Comparison of ENCODE assay signal across 1 cellular context in the genomic region with DNA sequence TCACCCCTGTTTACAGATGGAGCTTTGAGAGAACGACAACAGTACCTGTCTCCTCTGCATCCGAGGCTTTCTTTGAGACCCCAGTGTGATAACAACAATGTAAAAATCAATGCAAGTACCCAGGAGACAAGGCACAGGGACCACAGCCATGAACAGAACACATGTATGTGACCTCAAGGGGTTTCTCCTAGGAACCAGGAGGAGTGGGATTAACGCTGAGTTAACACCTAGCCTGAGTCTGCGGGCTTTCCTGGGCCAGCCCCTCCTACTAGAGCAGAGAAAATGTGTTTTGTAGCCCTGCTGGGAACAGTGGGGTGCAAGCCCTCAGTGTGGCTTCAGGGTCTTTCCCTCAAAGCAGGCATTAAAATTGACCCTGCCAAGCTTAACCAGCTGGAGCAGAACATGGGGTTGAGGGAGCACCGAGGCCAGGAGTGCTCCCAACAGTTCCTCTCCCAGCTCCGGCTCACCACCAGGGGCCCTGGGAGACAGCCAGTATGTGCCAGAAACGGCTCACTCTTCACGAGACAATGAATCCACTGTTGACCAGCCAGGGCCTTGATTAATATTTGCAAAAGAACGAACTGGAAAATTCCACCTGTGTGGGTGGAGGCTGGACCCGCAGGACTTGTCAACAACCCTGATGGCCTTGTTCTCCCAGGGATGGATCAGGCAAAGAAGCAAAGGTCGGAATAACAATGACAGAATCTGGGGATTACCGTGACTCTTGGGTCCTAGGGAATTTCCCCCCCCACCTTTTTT.
TF ChIP-seq lines count a peak whose summit lies in the region.

No MANE protein-coding gene starts in this region.

TF ChIP-seq in HepG2, 621 proteins besides CTCF, POLR2A, EP300 and RAD21 (continued from another document and continues in another):
- no peak for TF ChIP-seq ZNF512B (CRISPR knock-in tag; IDR thresholded peaks at IDR 0.05; ENCODE audit: borderline replicate concordance)
- peak; percentile 44; the same call in 1 of the 2 replicates for TF ChIP-seq RXRB (CRISPR knock-in tag; IDR thresholded peaks at IDR 0.05; ENCODE audit: borderline replicate concordance)
- TF ChIP-seq KDM2A (CRISPR knock-in tag; IDR thresholded peaks at IDR 0.05; ENCODE audit: borderline replicate concordance, low read depth), result peak; percentile 56; the same call in 1 of the 2 replicates
- no peak for TF ChIP-seq TOPORS (CRISPR knock-in tag; IDR thresholded peaks at IDR 0.05)
- TF ChIP-seq KIAA2018 (CRISPR knock-in tag; IDR thresholded peaks at IDR 0.05; ENCODE audit: borderline replicate concordance), result no peak
- peak; percentile 30; the same call in 1 of the 2 replicates for TF ChIP-seq PHF8 (CRISPR knock-in tag; IDR thresholded peaks at IDR 0.05)
- no peak for TF ChIP-seq ZNF589 (CRISPR knock-in tag; conservative IDR thresholded peaks at IDR 0.05)
- TF ChIP-seq KMT2B (CRISPR knock-in tag; IDR thresholded peaks at IDR 0.05), result no peak
- TF ChIP-seq, protein P1, sequence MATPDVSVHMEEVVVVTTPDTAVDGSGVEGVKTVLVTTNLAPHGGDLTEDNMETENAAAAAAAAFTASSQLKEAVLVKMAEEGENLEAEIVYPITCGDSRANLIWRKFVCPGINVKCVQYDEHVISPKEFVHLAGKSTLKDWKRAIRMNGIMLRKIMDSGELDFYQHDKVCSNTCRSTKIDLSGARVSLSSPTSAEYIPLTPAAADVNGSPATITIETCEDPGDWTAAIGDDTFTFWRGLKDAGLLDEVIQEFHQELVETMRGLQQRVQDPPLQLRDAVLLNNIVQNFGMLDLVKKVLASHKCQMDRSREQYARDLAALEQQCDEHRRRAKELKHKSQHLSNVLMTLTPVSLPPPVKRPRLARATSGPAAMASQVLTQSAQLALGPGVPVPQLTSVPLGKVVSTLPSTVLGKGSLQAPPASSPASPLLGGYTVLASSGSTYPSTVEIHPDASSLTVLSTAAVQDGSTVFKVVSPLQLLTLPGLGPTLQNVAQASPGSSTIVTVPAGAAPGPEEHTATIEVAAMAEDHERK (CRISPR knock-in tag; IDR thresholded peaks at IDR 0.05; ENCODE audit: low read depth), result no peak
- peak; percentile 39 for TF ChIP-seq TBL1XR1 (IDR thresholded peaks at IDR 0.05; ENCODE audit: borderline replicate concordance, low read length, partially characterized antibody)
- no peak for TF ChIP-seq PAWR (CRISPR knock-in tag; IDR thresholded peaks at IDR 0.05; ENCODE audit: borderline replicate concordance)
- TF ChIP-seq CC2D1A (CRISPR knock-in tag; IDR thresholded peaks at IDR 0.05), result no peak
- TF ChIP-seq, protein P2, sequence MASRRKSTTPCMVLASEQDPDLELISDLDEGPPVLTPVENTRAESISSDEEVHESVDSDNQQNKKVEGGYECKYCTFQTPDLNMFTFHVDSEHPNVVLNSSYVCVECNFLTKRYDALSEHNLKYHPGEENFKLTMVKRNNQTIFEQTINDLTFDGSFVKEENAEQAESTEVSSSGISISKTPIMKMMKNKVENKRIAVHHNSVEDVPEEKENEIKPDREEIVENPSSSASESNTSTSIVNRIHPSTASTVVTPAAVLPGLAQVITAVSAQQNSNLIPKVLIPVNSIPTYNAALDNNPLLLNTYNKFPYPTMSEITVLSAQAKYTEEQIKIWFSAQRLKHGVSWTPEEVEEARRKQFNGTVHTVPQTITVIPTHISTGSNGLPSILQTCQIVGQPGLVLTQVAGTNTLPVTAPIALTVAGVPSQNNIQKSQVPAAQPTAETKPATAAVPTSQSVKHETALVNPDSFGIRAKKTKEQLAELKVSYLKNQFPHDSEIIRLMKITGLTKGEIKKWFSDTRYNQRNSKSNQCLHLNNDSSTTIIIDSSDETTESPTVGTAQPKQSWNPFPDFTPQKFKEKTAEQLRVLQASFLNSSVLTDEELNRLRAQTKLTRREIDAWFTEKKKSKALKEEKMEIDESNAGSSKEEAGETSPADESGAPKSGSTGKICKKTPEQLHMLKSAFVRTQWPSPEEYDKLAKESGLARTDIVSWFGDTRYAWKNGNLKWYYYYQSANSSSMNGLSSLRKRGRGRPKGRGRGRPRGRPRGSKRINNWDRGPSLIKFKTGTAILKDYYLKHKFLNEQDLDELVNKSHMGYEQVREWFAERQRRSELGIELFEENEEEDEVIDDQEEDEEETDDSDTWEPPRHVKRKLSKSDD (CRISPR knock-in tag; IDR thresholded peaks at IDR 0.05; ENCODE audit: low read depth), result 0 out of 2 replicates have a peak, but pooled peaks have one; percentile 34
- peak; percentile 4 for TF ChIP-seq ZNF18 (CRISPR knock-in tag; IDR thresholded peaks at IDR 0.05; ENCODE audit: insufficient replicate concordance)
- no peak; the same call in 1 of the 2 replicates for TF ChIP-seq ZNF224 (CRISPR knock-in tag; IDR thresholded peaks at IDR 0.05)
- TF ChIP-seq, protein P3, sequence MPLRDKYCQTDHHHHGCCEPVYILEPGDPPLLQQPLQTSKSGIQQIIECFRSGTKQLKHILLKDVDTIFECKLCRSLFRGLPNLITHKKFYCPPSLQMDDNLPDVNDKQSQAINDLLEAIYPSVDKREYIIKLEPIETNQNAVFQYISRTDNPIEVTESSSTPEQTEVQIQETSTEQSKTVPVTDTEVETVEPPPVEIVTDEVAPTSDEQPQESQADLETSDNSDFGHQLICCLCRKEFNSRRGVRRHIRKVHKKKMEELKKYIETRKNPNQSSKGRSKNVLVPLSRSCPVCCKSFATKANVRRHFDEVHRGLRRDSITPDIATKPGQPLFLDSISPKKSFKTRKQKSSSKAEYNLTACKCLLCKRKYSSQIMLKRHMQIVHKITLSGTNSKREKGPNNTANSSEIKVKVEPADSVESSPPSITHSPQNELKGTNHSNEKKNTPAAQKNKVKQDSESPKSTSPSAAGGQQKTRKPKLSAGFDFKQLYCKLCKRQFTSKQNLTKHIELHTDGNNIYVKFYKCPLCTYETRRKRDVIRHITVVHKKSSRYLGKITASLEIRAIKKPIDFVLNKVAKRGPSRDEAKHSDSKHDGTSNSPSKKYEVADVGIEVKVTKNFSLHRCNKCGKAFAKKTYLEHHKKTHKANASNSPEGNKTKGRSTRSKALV (CRISPR knock-in tag; IDR thresholded peaks at IDR 0.05), result peak; percentile 78
- TF ChIP-seq PLRG1 (conservative IDR thresholded peaks at IDR 0.05), result no peak
- peak; percentile 51; the same call in 1 of the 2 replicates for TF ChIP-seq MYPOP (CRISPR knock-in tag; IDR thresholded peaks at IDR 0.05)
- TF ChIP-seq ZFX (CRISPR knock-in tag; IDR thresholded peaks at IDR 0.05; ENCODE audit: low read depth), result peak; percentile 75
- TF ChIP-seq ZBTB8A (CRISPR knock-in tag; IDR thresholded peaks at IDR 0.05; ENCODE audit: borderline replicate concordance, low read depth), result no peak
- TF ChIP-seq ZNF292 (CRISPR knock-in tag; IDR thresholded peaks at IDR 0.05; ENCODE audit: borderline replicate concordance, low read depth), result peak; percentile 24; the same call in 1 of the 2 replicates
- peak; percentile 76 for TF ChIP-seq PHF21A (CRISPR knock-in tag; IDR thresholded peaks at IDR 0.05)
- no peak for TF ChIP-seq GPBP1L1 (CRISPR knock-in tag; IDR thresholded peaks at IDR 0.05)
- TF ChIP-seq, protein P4, sequence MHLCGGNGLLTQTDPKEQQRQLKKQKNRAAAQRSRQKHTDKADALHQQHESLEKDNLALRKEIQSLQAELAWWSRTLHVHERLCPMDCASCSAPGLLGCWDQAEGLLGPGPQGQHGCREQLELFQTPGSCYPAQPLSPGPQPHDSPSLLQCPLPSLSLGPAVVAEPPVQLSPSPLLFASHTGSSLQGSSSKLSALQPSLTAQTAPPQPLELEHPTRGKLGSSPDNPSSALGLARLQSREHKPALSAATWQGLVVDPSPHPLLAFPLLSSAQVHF (CRISPR knock-in tag; IDR thresholded peaks at IDR 0.05), result no peak
- peak; percentile 77 for TF ChIP-seq BRD4 (CRISPR knock-in tag; IDR thresholded peaks at IDR 0.05)
- no peak for TF ChIP-seq SMAD9 (CRISPR knock-in tag; IDR thresholded peaks at IDR 0.05)
- no peak; the same call in 1 of the 2 replicates for TF ChIP-seq ZNF331 (CRISPR knock-in tag; IDR thresholded peaks at IDR 0.05)
- no peak for TF ChIP-seq MLLT10 (CRISPR knock-in tag; IDR thresholded peaks at IDR 0.05)
- TF ChIP-seq ZBTB7A (CRISPR knock-in tag; IDR thresholded peaks at IDR 0.05), result no peak
